19 cellular contexts compared by ENCODE assay signal in the genomic region with DNA sequence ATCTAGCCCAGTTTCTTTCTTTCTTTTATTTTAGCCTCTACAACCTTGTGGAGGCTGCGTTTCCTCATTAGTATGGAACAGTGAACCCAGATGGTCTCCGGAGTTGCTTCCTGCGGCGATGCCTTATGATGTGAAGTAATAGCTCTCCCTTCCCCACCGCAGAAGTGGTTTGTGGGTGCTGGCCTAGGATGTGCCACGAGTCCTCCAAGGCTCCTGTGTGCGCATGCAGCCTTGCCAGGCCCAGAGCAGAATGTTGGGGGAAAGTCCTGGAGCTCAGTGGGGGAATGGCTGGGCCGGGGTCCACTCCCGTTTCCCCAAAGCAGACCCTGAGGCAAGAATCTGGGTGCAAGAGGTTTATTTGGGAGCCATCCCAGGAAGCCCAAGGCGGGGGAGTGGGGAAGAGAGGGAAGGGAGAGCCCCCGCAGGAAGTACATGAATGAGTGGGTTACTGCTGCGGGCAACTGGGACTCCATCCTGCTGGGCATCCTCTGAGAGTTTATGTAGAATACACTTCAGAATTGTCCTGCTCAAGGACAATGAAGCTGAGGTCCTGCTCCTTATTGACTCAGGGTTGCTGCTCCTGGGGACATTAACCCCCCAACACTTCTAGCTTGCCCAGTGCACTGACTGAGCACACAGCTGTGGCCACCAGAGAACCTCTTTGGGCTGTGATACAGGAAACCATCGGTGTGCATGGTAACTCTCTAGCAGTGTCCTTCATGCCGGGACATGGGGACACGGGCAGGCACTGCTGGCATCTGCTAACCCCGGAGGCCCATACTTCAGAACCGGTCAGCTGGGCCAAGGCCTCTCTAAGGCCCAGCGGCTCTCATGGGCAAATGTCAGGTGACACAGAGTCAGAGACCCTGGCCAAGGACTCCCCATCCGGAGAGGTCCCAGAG.
DNase-seq lines count a peak whose midpoint lies in the region; ATAC-seq lines count a peak whose summit lies in the region.
"Had no signal": no experiment of that assay in that cellular context is flagged by ENCODE, and none has a peak within 500 bp of the region (broad histone marks: within the 10 kb centered on the region; RNA-seq: fewer than 3 reads in every experiment).

No MANE protein-coding gene starts in this region.

- H3K36me3 Mint-ChIP-seq in stimulated activated naive B cell treated with anti-CD40 and anti-IgM and Interleukin-4, amounts not matched to agents 10 μg/mL and 1 μg/mL and 100 μg/mL, for 72 hours, result peaks cover 9 to 16% of the 10 kb centered on the region in 2 donors

- H3K27ac Mint-ChIP-seq in stimulated activated naive B cell treated with anti-CD40 and anti-IgM and Interleukin-4, amounts not matched to agents 10 μg/mL and 1 μg/mL and 100 μg/mL, for 72 hours, result peak overlapping the region; percentile 57

- no peak for ATAC-seq in stimulated activated naive B cell treated with anti-CD40 and anti-IgM and Interleukin-4, amounts not matched to agents 10 μg/mL and 1 μg/mL and 100 μg/mL, for 72 hours (replicated peaks)
- ATAC-seq: gastrocnemius medialis, left colon had no signal

- H3K4me3 Mint-ChIP-seq in stimulated activated naive B cell treated with anti-CD40 and anti-IgM and Interleukin-4, amounts not matched to agents 10 μg/mL and 1 μg/mL and 100 μg/mL, for 72 hours, result no peak overlapping the region

- DNase-seq in NCI-H1694 treated with DMSO at 0.1 percent for 48 hours (lab: John Stamatoyannopoulos, UW) (peak; percentile 6), NCI-H1694 (lab: John Stamatoyannopoulos, UW) (no peak), NCI-H2171 treated with DMSO at 0.1 percent for 48 hours (lab: John Stamatoyannopoulos, UW) (peak; percentile 77), cerebellar cortex (ENCODE audit: low spot score) (peak; percentile 68), DMS153 treated with DMSO at 0.1 percent for 48 hours (lab: John Stamatoyannopoulos, UW; ENCODE audit: unreplicated experiment) (no peak), epidermal melanocyte (ENCODE audit: insufficient read length, low spot score) (no peak), OCI-M1 (lab: John Stamatoyannopoulos, UW) (no peak)
- no peak for DNase-seq in stimulated activated naive B cell treated with anti-CD40 and anti-IgM and Interleukin-4, amounts not matched to agents 10 μg/mL and 1 μg/mL and 100 μg/mL, for 72 hours
- DNase-seq: activated CD4-positive, alpha-beta T cell treated with anti-CD3 and anti-CD28 coated beads for 48 hours; activated CD8-positive, alpha-beta memory T cell treated with anti-CD3 and anti-CD28 coated beads, Interleukin-2, amount 50 U/mL, for 4 hours; activated gamma-delta T cell; BE2C; erythroblast; gastrocnemius medialis; left colon; NCI-H1105; NCI-H526; PC-9; stimulated activated CD4-positive, alpha-beta T cell treated with anti-CD3 and anti-CD28 coated beads, Interleukin-2, amount 100 ng/mL, for 48 hours had no signal

- H3K27me3 Mint-ChIP-seq in stimulated activated naive B cell treated with anti-CD40 and anti-IgM and Interleukin-4, amounts not matched to agents 10 μg/mL and 1 μg/mL and 100 μg/mL, for 72 hours, result no peaks in the 10 kb centered on the region

- H3K9me3 Mint-ChIP-seq in stimulated activated naive B cell treated with anti-CD40 and anti-IgM and Interleukin-4, amounts not matched to agents 10 μg/mL and 1 μg/mL and 100 μg/mL, for 72 hours, result no peaks in the 10 kb centered on the region

- H3K4me1 Mint-ChIP-seq in stimulated activated naive B cell treated with anti-CD40 and anti-IgM and Interleukin-4, amounts not matched to agents 10 μg/mL and 1 μg/mL and 100 μg/mL, for 72 hours, result peaks cover 27 to 49% of the 10 kb centered on the region in 2 donors

Comparison
In these comparisons a context has a peak if more than half of its experiments do, and no peak if none do; other contexts are left out.
1. DNase-seq: peak in NCI-H1694 treated with DMSO at 0.1 percent for 48 hours (single experiment), NCI-H2171 treated with DMSO at 0.1 percent for 48 hours (single experiment) and cerebellar cortex (single experiment); none in NCI-H1694 (single experiment), stimulated activated naive B cell treated with anti-CD40 and anti-IgM and Interleukin-4, amounts not matched to agents 10 μg/mL and 1 μg/mL and 100 μg/mL, for 72 hours (single experiment), DMS153 treated with DMSO at 0.1 percent for 48 hours (single experiment), epidermal melanocyte (single experiment) and OCI-M1 (single experiment).